In genomic region chr5:55485073-55485472, GRCh38 we compare ENCODE assay signal across 18 cellular contexts.
"Had no signal": no experiment of that assay in that cellular context is flagged by ENCODE, and none has a peak within 500 bp of the region (broad histone marks: within the 10 kb centered on the region; RNA-seq: fewer than 3 reads in every experiment).

No MANE protein-coding gene starts in this region.

- H3K4me3 ChIP-seq: adrenal gland, left ventricle myocardium inferior, spleen, thoracic aorta, upper lobe of left lung had no signal

- H3K36me3 Mint-ChIP-seq: activated naive CD4-positive, alpha-beta T cell treated with anti-CD3 and anti-CD28 coated beads, Interleukin-2, amount 50 U/mL, for 72 hours had no signal

- H3K4me3 Mint-ChIP-seq: nephron progenitor cell; stimulated activated memory B cell treated with anti-CD40 and anti-IgM and Interleukin-4, amounts not matched to agents 10 μg/mL and 1 μg/mL and 100 μg/mL, for 72 hours had no signal

- H3K27me3 ChIP-seq: adrenal gland, spleen, upper lobe of left lung had no signal

- H3K4me1 ChIP-seq: adrenal gland had no signal

- H3K9me3 Mint-ChIP-seq: activated naive CD4-positive, alpha-beta T cell treated with anti-CD3 and anti-CD28 coated beads, Interleukin-2, amount 50 U/mL, for 72 hours; nephron progenitor cell; stimulated activated memory B cell treated with anti-CD40 and anti-IgM and Interleukin-4, amounts not matched to agents 10 μg/mL and 1 μg/mL and 100 μg/mL, for 72 hours had no signal

- H3K27me3 Mint-ChIP-seq: stimulated activated memory B cell treated with anti-CD40 and anti-IgM and Interleukin-4, amounts not matched to agents 10 μg/mL and 1 μg/mL and 100 μg/mL, for 72 hours had no signal

- H3K27ac Mint-ChIP-seq: activated naive CD4-positive, alpha-beta T cell treated with anti-CD3 and anti-CD28 coated beads, Interleukin-2, amount 50 U/mL, for 72 hours; nephron progenitor cell; stimulated activated memory B cell treated with anti-CD40 and anti-IgM and Interleukin-4, amounts not matched to agents 10 μg/mL and 1 μg/mL and 100 μg/mL, for 72 hours had no signal

- H3K36me3 ChIP-seq: adrenal gland, upper lobe of left lung, WERI-Rb-1 had no signal

- H3K4me1 Mint-ChIP-seq: stimulated activated memory B cell treated with anti-CD40 and anti-IgM and Interleukin-4, amounts not matched to agents 10 μg/mL and 1 μg/mL and 100 μg/mL, for 72 hours had no signal

- H3K27ac ChIP-seq: adrenal gland, left ventricle myocardium inferior, spleen, thoracic aorta, upper lobe of left lung, WERI-Rb-1 had no signal

- H3K9me3 ChIP-seq: adrenal gland, left ventricle myocardium inferior, spleen, thoracic aorta, upper lobe of left lung had no signal

- DNase-seq: activated CD4-positive, alpha-beta T cell treated with anti-CD3 and anti-CD28 coated beads, Interleukin-2, amount 50 U/mL, for 48 hours; activated gamma-delta T cell; adrenal gland; dermis blood vessel endothelial cell; effector memory CD4-positive, alpha-beta T cell; foreskin fibroblast; left ventricle myocardium inferior; mammary epithelial cell; nephron progenitor cell; nucleus accumbens; posterior cingulate gyrus; spleen; stimulated activated CD4-positive, alpha-beta T cell treated with anti-CD3 and anti-CD28 coated beads, Interleukin-4, amount 100 ng/mL, for 4 hours; upper lobe of left lung; WERI-Rb-1 had no signal

- ATAC-seq: activated naive CD4-positive, alpha-beta T cell treated with anti-CD3 and anti-CD28 coated beads, Interleukin-2, amount 50 U/mL, for 72 hours; stimulated activated memory B cell treated with anti-CD40 and anti-IgM and Interleukin-4, amounts not matched to agents 10 μg/mL and 1 μg/mL and 100 μg/mL, for 72 hours had no signal
